8 cellular contexts compared by ENCODE assay signal in genomic region chr10:110803830-110804338, GRCh38.
A peak's percentile ranks its signal among the peaks of the same experiment; 100 is the strongest.
DNase-seq lines count a peak whose midpoint lies in the region; ATAC-seq, FAIRE-seq and TF ChIP-seq lines count a peak whose summit lies in the region.

No MANE protein-coding gene starts in this region.

- H3K79me2 ChIP-seq in keratinocyte (ENCODE audit: control insufficient read depth, insufficient read depth, low read length): no peaks in the 10 kb centered on the region

- H4K20me1 ChIP-seq in keratinocyte (ENCODE audit: control insufficient read depth, extremely low read depth, insufficient read depth, low read length): no peaks in the 10 kb centered on the region

- H3K9me1 ChIP-seq in keratinocyte (ENCODE audit: control insufficient read depth, extremely low read depth, insufficient read depth, low read length): no peaks in the 10 kb centered on the region

- no peaks in the 10 kb centered on the region for H3K36me3 ChIP-seq in keratinocyte (ENCODE audit: control insufficient read depth in 2 of 2, extremely low read depth in 1 of 2, insufficient read depth in 2 of 2, low read length in 2 of 2)

- dilution Hi-C loops in keratinocyte (cut with MboI; ENCODE audit: extremely low pct_ligation_motif_present, low sequenced_read_pairs): no loop called here

- H3K27ac ChIP-seq in caudate nucleus (ENCODE audit: low read depth, low read length) (peak overlapping the region; percentile 5), keratinocyte (ENCODE audit: control insufficient read depth, insufficient read depth, low read length) (no peak overlapping the region)

- no peak overlapping the region for H3K4me2 ChIP-seq in keratinocyte (ENCODE audit: control insufficient read depth, extremely low read depth, insufficient read depth, low read depth, low read length)

- H3K9ac ChIP-seq in keratinocyte (ENCODE audit: control insufficient read depth, extremely low read depth, insufficient read depth, low read length): no peak overlapping the region

- peaks cover 4% of the 10 kb centered on the region for H3K27me3 ChIP-seq in keratinocyte (ENCODE audit: control insufficient read depth, extremely low read depth, insufficient read depth, low read length)

- no peak for FAIRE-seq in keratinocyte (lab: Jason Lieb, UNC)

- peaks cover 4% of the 10 kb centered on the region for H3K4me1 ChIP-seq in keratinocyte (ENCODE audit: control insufficient read depth, extremely low read depth, insufficient read depth, low read length)

- H3K9me3 ChIP-seq in keratinocyte (ENCODE audit: control insufficient read depth, low read depth, low read length): no peaks in the 10 kb centered on the region

- TF ChIP-seq CTCF in keratinocyte (optimal IDR thresholded peaks at IDR 0.05 in 1 of 3, IDR thresholded peaks at IDR 0.05 in 1 of 3, conservative IDR thresholded peaks at IDR 0.05 in 1 of 3; ENCODE audit: extremely low read depth in 1 of 3, insufficient read depth in 2 of 3, low read length in 3 of 3): peak; percentile 28 to 68 (median 37)

- H3K4me3 ChIP-seq in keratinocyte (ENCODE audit: control insufficient read depth in 2 of 3, extremely low read depth in 1 of 3, insufficient read depth in 2 of 3, low read depth in 1 of 3, low read length in 3 of 3): no peak overlapping the region

- peak; percentile 22 to 23 for DNase-seq in AML-193 (lab: John Stamatoyannopoulos, UW)
- peak; percentile 52 for DNase-seq in RKO (ENCODE audit: low spot score)
- DNase-seq in caudate nucleus (lab: John Stamatoyannopoulos, UW): peak in 33 of 61 donors; percentile 11 to 63 (median 36)
- DNase-seq in keratinocyte (ENCODE audit: low read depth, low spot score): no peak
- DNase-seq in stimulated activated CD8-positive, alpha-beta memory T cell treated with anti-CD3 and anti-CD28 coated beads, Interleukin-2, amount 100 ng/mL, for 1 hour (ENCODE audit: low read depth in 2 of 2): peak; percentile 2 to 5
- DNase-seq in NCI-H446 (lab: John Stamatoyannopoulos, UW): no peak

- ATAC-seq in GM18511 (IDR thresholded peaks at IDR 0.05; ENCODE audit: unreplicated experiment): peak; percentile 62
- ATAC-seq in HG03066 (IDR thresholded peaks at IDR 0.05; ENCODE audit: low read depth, unreplicated experiment): peak; percentile 70

- H2AFZ ChIP-seq in keratinocyte (ENCODE audit: control insufficient read depth, low read length): no peak overlapping the region

Comparison
In these comparisons a context has a peak if more than half of its experiments do, and no peak if none do; other contexts are left out.
1. DNase-seq: peak in AML-193 (2 of 2), RKO (single experiment), caudate nucleus (33 of 61) and stimulated activated CD8-positive, alpha-beta memory T cell treated with anti-CD3 and anti-CD28 coated beads, Interleukin-2, amount 100 ng/mL, for 1 hour (2 of 2); none in keratinocyte (single experiment) and NCI-H446 (0 of 2).